In genomic region chr5:443239-444151, GRCh38 we compare ENCODE assay signal across 8 cellular contexts. TPM values are rescaled to one million over a fixed set of nuclear protein-coding genes. Genes with fewer than 3 reads are reported as not detected.
DNase-seq lines count a peak whose midpoint lies in the region; ATAC-seq and TF ChIP-seq lines count a peak whose summit lies in the region.

No MANE protein-coding gene starts in this region.

- H3K36me3 ChIP-seq in stomach: peaks cover 23 to 32% (median 27%) of the 10 kb centered on the region in 4 donors

- H3K9me3 ChIP-seq in stomach: no peaks in the 10 kb centered on the region

- peak; percentile 21 for DNase-seq in NCI-H2107 treated with DMSO at 0.1 percent for 48 hours (lab: John Stamatoyannopoulos, UW; ENCODE audit: unreplicated experiment)
- DNase-seq in NCI-H2107 (lab: John Stamatoyannopoulos, UW): no peak
- DNase-seq in SHP77 treated with DMSO at 0.1 percent for 48 hours (lab: John Stamatoyannopoulos, UW): peak; percentile 46
- DNase-seq in central memory CD4-positive, alpha-beta T cell: peak; percentile 16
- DNase-seq in lower leg skin (ENCODE audit: low spot score in 2 of 2): peak in 1 of 2 donors; percentile 89
- DNase-seq in stomach: no peak

- no peak for TF ChIP-seq POLR2A in lower leg skin (IDR thresholded peaks at IDR 0.05)
- TF ChIP-seq POLR2A in stomach (IDR thresholded peaks at IDR 0.05): no peak

- intact Hi-C loops in lower leg skin (cut with DNase I; ENCODE audit: low total_unique reads): no loop called here
- intact Hi-C loops in stomach (cut with DNase I; ENCODE audit: low total_unique reads): no loop called here

- peaks cover 0 to under 1% (median 0%) of the 10 kb centered on the region in 3 donors for H3K27me3 ChIP-seq in stomach

- TF ChIP-seq EP300 in stomach (IDR thresholded peaks at IDR 0.05): no peak

- H3K27ac ChIP-seq in stomach: peak overlapping the region; percentile 69 to 96 (median 82)

- WGBS in lower leg skin, 2 donors: 13 to 20% methylated on average over 31 to 44 of the region's 62 CpGs
- WGBS in stomach, 5 donors: 12 to 25% (median 14%) methylated on average over 31 to 50 of the region's 62 CpGs

- TF ChIP-seq CTCF in lower leg skin (IDR thresholded peaks at IDR 0.05) (no peak), stomach (IDR thresholded peaks at IDR 0.05) (no peak)

- ATAC-seq in HG03066 (IDR thresholded peaks at IDR 0.05; ENCODE audit: low read depth, unreplicated experiment) (peak; percentile 9), HG03045 (IDR thresholded peaks at IDR 0.05; ENCODE audit: unreplicated experiment) (no peak)

- peaks cover 18 to 56% (median 37%) of the 10 kb centered on the region in 4 donors for H3K4me1 ChIP-seq in stomach

- H3K4me3 ChIP-seq in lower leg skin (ENCODE audit: low read depth, poor library complexity, severe bottlenecking) (peak overlapping the region; percentile 63), stomach (peak overlapping the region; percentile 75 to 100 (median 96))

RNA-seq across cellular contexts. Expression of gene EXOC3, which starts 0.5 kb away (rescaled TPM):
- 10 to 100 TPM; 49.5 to 87.5 (median 59.0) TPM for total RNA-seq in lower leg skin
- 100 to 1,000 TPM in 1 of 5 donors, 10 to 100 TPM in 4; 52.7 to 133 (median 77.7) TPM for total RNA-seq in stomach
- polyA plus RNA-seq in stomach: 10 to 100 TPM; 29.9 to 38.8 (median 33.6) TPM

Comparison
In these comparisons a context has a peak if more than half of its experiments do, and no peak if none do; other contexts are left out.
1. DNase-seq: peak in NCI-H2107 treated with DMSO at 0.1 percent for 48 hours (single experiment), SHP77 treated with DMSO at 0.1 percent for 48 hours (single experiment) and central memory CD4-positive, alpha-beta T cell (single experiment); none in NCI-H2107 (single experiment) and stomach (single experiment).